9 cellular contexts compared by ENCODE assay signal in genomic region chr7:55557666-55558188, GRCh38. TPM values are rescaled to one million over a fixed set of nuclear protein-coding genes. Genes with fewer than 3 reads are reported as not detected.
DNase-seq lines count a peak whose midpoint lies in the region; ATAC-seq and FAIRE-seq lines count a peak whose summit lies in the region.
"Had no signal": no experiment of that assay in that cellular context is flagged by ENCODE, and none has a peak within 500 bp of the region (broad histone marks: within the 10 kb centered on the region; RNA-seq: fewer than 3 reads in every experiment).

No MANE protein-coding gene starts in this region.

- H2BK5ac ChIP-seq in neuronal stem cell (ENCODE audit: low read length) = no peak overlapping the region

- H3K18ac ChIP-seq in neuronal stem cell (ENCODE audit: low read length) = no peak overlapping the region

- FAIRE-seq in frontal cortex (lab: Jason Lieb, UNC) = no peak

- no peak overlapping the region for H4K91ac ChIP-seq in neuronal stem cell (ENCODE audit: low read depth, low read length, poor library complexity)

- WGBS in neuronal stem cell (ENCODE audit: extremely low coverage in 2 of 2, insufficient read length in 2 of 2, insufficient replicate concordance in 1 of 2), 2 donors = no CpG with 5 or more reads among the region's 7 CpGs

- H3K23ac ChIP-seq in neuronal stem cell (ENCODE audit: low read depth, low read length, poor library complexity) = no peak overlapping the region

- no peak overlapping the region for H2BK15ac ChIP-seq in neuronal stem cell (ENCODE audit: low read length)

- no peak overlapping the region for H2AFZ ChIP-seq in neuronal stem cell (ENCODE audit: low read length)

- DNase-seq in neuronal stem cell (ENCODE audit: low spot score) = no peak
- no peak for DNase-seq in cerebellar cortex (ENCODE audit: low spot score)
- DNase-seq in left lobe of liver (ENCODE audit: low spot score) = no peak
- no peak for DNase-seq in frontal cortex (ENCODE audit: low spot score in 2 of 2)

- H3K9me3 ChIP-seq in neuronal stem cell (replicated peaks in 1 of 2; ENCODE audit: control insufficient read depth in 2 of 2, insufficient read depth in 1 of 2, low read depth in 1 of 2, low read length in 2 of 2) = no peaks in the 10 kb centered on the region
- H3K9me3 ChIP-seq: neutrophil had no signal

- no peak overlapping the region for H3K4me2 ChIP-seq in neuronal stem cell (ENCODE audit: insufficient read depth, low read length, poor library complexity, severe bottlenecking)

- H3K4me1 ChIP-seq in neuronal stem cell (ENCODE audit: control insufficient read depth in 2 of 2, insufficient read depth in 1 of 2, low read depth in 1 of 2, low read length in 2 of 2) = peaks cover 10 to 20% of the 10 kb centered on the region in 2 donors

- H2BK12ac ChIP-seq in neuronal stem cell (ENCODE audit: low read length) = no peak overlapping the region

- peaks cover 5% of the 10 kb centered on the region for H3K79me1 ChIP-seq in neuronal stem cell (ENCODE audit: low read depth, low read length)

- H3K4me3 ChIP-seq in neuronal stem cell (ENCODE audit: low read length in 2 of 2) = no peak overlapping the region

- H3K27ac ChIP-seq in neuronal stem cell (replicated peaks; ENCODE audit: low read length) = no peak overlapping the region
- H3K27ac ChIP-seq: neutrophil had no signal

- H3K27me3 ChIP-seq in neuronal stem cell (ENCODE audit: control insufficient read depth in 3 of 3, insufficient read depth in 3 of 3, low read depth in 1 of 3, low read length in 3 of 3) = no peaks in the 10 kb centered on the region
- H3K27me3 ChIP-seq: neutrophil had no signal

- H3K36me3 ChIP-seq in neuronal stem cell (replicated peaks in 1 of 2; ENCODE audit: control insufficient read depth in 2 of 2, insufficient read depth in 2 of 2, low read length in 2 of 2) = peaks cover 0 to 20% of the 10 kb centered on the region in 2 donors

- no peak overlapping the region for H3K4ac ChIP-seq in neuronal stem cell (ENCODE audit: low read length)

- no peak overlapping the region for H4K8ac ChIP-seq in neuronal stem cell (ENCODE audit: low read depth, low read length)

- ATAC-seq in GM18502 (IDR thresholded peaks at IDR 0.05; ENCODE audit: poor library complexity, unreplicated experiment) = peak; percentile 86
- peak; percentile 81 for ATAC-seq in GM21423 (IDR thresholded peaks at IDR 0.05; ENCODE audit: unreplicated experiment)
- peak; percentile 62 for ATAC-seq in HG03469 (IDR thresholded peaks at IDR 0.05; ENCODE audit: unreplicated experiment)
- ATAC-seq in esophagus mucosa = peak; percentile 46
- ATAC-seq in left lobe of liver = no peak

- H2AK5ac ChIP-seq in neuronal stem cell (ENCODE audit: low read depth, low read length) = no peak overlapping the region

- no peak overlapping the region for H3K9ac ChIP-seq in neuronal stem cell (ENCODE audit: low read depth, low read length, poor library complexity)

- no peak overlapping the region for H2BK120ac ChIP-seq in neuronal stem cell (ENCODE audit: low read depth, low read length)

- no peak overlapping the region for H3K14ac ChIP-seq in neuronal stem cell (ENCODE audit: low read length)

RNA-seq across cellular contexts. Expression of gene VOPP1, which starts 14.6 kb away (rescaled TPM):
- 11.1 TPM for total RNA-seq in esophagus mucosa
- 38.1 TPM for polyA plus RNA-seq in neuronal stem cell (2013, experiment 1 of 2)
- 37.8 TPM for polyA plus RNA-seq in neuronal stem cell (2013, experiment 2 of 2)
- total RNA-seq in left lobe of liver = 20.0 TPM
- total RNA-seq in frontal cortex = 83.6 TPM
